In the genomic region with DNA sequence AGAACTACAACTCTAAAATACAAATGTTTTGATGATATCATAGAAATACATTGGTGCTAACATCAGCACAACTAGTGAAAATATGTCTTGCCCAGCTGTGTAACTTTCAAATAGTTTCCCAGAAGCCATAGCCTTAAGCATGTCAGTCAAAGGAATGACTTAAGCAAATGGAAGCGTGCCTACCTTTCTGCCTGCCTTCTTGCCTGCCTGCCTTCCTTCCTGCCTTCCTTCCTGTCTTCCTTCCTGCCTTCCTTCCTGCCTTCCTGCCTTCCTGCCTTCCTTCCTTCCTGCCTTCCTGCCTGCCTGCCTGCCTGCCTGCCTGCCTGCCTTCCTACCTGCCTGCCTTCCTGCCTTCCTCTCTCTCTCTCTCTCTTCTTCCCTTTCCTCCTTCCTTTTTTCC, we compare ENCODE assay signal across 16 cellular contexts.
DNase-seq lines count a peak whose midpoint lies in the region; ATAC-seq and TF ChIP-seq lines count a peak whose summit lies in the region.
"Had no signal": no experiment of that assay in that cellular context is flagged by ENCODE, and none has a peak within 500 bp of the region (broad histone marks: within the 10 kb centered on the region; RNA-seq: fewer than 3 reads in every experiment).

No MANE protein-coding gene starts in this region.

- DNase-seq in Caco-2, result no peak
- no peak for DNase-seq in WTC11 (ENCODE audit: low spot score)
- no peak for DNase-seq in mesothelial cell of epicardium (ENCODE audit: low spot score in 2 of 2, unreplicated experiment in 2 of 2)
- no peak for DNase-seq in progenitor cell of endocrine pancreas (ENCODE audit: low spot score, unreplicated experiment)
- no peak for DNase-seq in HuH-7 (ENCODE audit: low spot score)
- DNase-seq in DMS153 (lab: John Stamatoyannopoulos, UW), result no peak
- no peak for DNase-seq in activated T-helper 2 cell treated with anti-CD3 and anti-CD28 coated beads, Interferon-gamma antibody, Interleukin-2, Interleukin-4, amounts not matched to agents 10 μg/mL and 5 μg/mL and 100 μg/mL, durations not matched to agents 14 hours and 24 hours and 36 hours (ENCODE audit: low spot score)
- DNase-seq: CD8-positive, alpha-beta T cell; DMS 273 treated with DMSO at 0.1 percent for 48 hours; DMS79; HCEC 1CT; KG1 had no signal

- H3K4me1 Mint-ChIP-seq in Caco-2 (ENCODE audit: low read depth, unreplicated experiment) (peaks cover 47% of the 10 kb centered on the region), WTC11 (peaks cover 49% of the 10 kb centered on the region), mesothelial cell of epicardium (peaks cover 77% of the 10 kb centered on the region), progenitor cell of endocrine pancreas (ENCODE audit: low read depth) (peaks cover 39% of the 10 kb centered on the region)
- peaks cover 13% of the 10 kb centered on the region for H3K4me1 Mint-ChIP-seq in activated T-helper 2 cell treated with anti-CD3 and anti-CD28 coated beads, Interferon-gamma antibody, Interleukin-2, Interleukin-4, amounts not matched to agents 10 μg/mL and 5 μg/mL and 100 μg/mL, durations not matched to agents 14 hours and 24 hours and 36 hours (ENCODE audit: low read depth)

- POLR2A ChIA-PET in Caco-2 (lab: Charles Lee), result no interaction called here
- POLR2A ChIA-PET in WTC11 (lab: Charles Lee), result no interaction called here

- TF ChIP-seq CTCF in Caco-2 (IDR thresholded peaks at IDR 0.05; ENCODE audit: insufficient read depth in 1 of 2, low read depth in 1 of 2, low read length in 1 of 2, severe bottlenecking in 1 of 2, unreplicated experiment in 1 of 2) (no peak), WTC11 (IDR thresholded peaks at IDR 0.05) (no peak), mesothelial cell of epicardium (IDR thresholded peaks at IDR 0.05; ENCODE audit: unreplicated experiment) (no peak), progenitor cell of endocrine pancreas (IDR thresholded peaks at IDR 0.05; ENCODE audit: unreplicated experiment) (no peak)

- peaks cover 76% of the 10 kb centered on the region for H3K4me1 ChIP-seq in Caco-2

- no peaks in the 10 kb centered on the region for H3K27me3 ChIP-seq in Caco-2 (replicated peaks; ENCODE audit: control insufficient read depth, insufficient read depth, low read length)

- peak overlapping the region; percentile 4 for H3K4me3 Mint-ChIP-seq in Caco-2 (ENCODE audit: unreplicated experiment)
- H3K4me3 Mint-ChIP-seq in WTC11, result no peak overlapping the region
- no peak overlapping the region for H3K4me3 Mint-ChIP-seq in mesothelial cell of epicardium
- H3K4me3 Mint-ChIP-seq in progenitor cell of endocrine pancreas (ENCODE audit: low read depth), result no peak overlapping the region
- H3K4me3 Mint-ChIP-seq in activated T-helper 2 cell treated with anti-CD3 and anti-CD28 coated beads, Interferon-gamma antibody, Interleukin-2, Interleukin-4, amounts not matched to agents 10 μg/mL and 5 μg/mL and 100 μg/mL, durations not matched to agents 14 hours and 24 hours and 36 hours (ENCODE audit: low read depth), result no peak overlapping the region
- H3K4me3 Mint-ChIP-seq: CD14-positive monocyte; CD8-positive, alpha-beta T cell; IgD-negative memory B cell had no signal

- no peak overlapping the region for H3K4me3 ChIP-seq in Caco-2 (ENCODE audit: low read depth, low read length)
- H3K4me3 ChIP-seq: GM12878 had no signal

- no TSS peak for BruUV-seq in Caco-2 (replicated peaks; lab: Mats Ljungman, UMichigan)

- H3K9me3 Mint-ChIP-seq in Caco-2 (ENCODE audit: unreplicated experiment), result peaks cover 9% of the 10 kb centered on the region
- H3K9me3 Mint-ChIP-seq in WTC11, result no peaks in the 10 kb centered on the region
- no peaks in the 10 kb centered on the region for H3K9me3 Mint-ChIP-seq in mesothelial cell of epicardium
- no peaks in the 10 kb centered on the region for H3K9me3 Mint-ChIP-seq in progenitor cell of endocrine pancreas (ENCODE audit: low read depth)
- peaks cover 10% of the 10 kb centered on the region for H3K9me3 Mint-ChIP-seq in activated T-helper 2 cell treated with anti-CD3 and anti-CD28 coated beads, Interferon-gamma antibody, Interleukin-2, Interleukin-4, amounts not matched to agents 10 μg/mL and 5 μg/mL and 100 μg/mL, durations not matched to agents 14 hours and 24 hours and 36 hours

- H3K9me3 ChIP-seq in Caco-2, result peaks cover 2% of the 10 kb centered on the region; the same call in 1 of the 2 replicates

- H3K27ac Mint-ChIP-seq in Caco-2 (ENCODE audit: unreplicated experiment) (peak overlapping the region; percentile 73), WTC11 (no peak overlapping the region), mesothelial cell of epicardium (peak overlapping the region; percentile 84), progenitor cell of endocrine pancreas (peak overlapping the region; percentile 70)
- H3K27ac Mint-ChIP-seq in activated T-helper 2 cell treated with anti-CD3 and anti-CD28 coated beads, Interferon-gamma antibody, Interleukin-2, Interleukin-4, amounts not matched to agents 10 μg/mL and 5 μg/mL and 100 μg/mL, durations not matched to agents 14 hours and 24 hours and 36 hours, result no peak overlapping the region
- H3K27ac Mint-ChIP-seq: CD8-positive, alpha-beta T cell; IgD-negative memory B cell had no signal

- no peak for ATAC-seq in WTC11
- ATAC-seq in GM21381 (IDR thresholded peaks at IDR 0.05; ENCODE audit: unreplicated experiment), result no peak
- ATAC-seq: CD8-positive, alpha-beta T cell had no signal

- CTCF ChIA-PET in Caco-2 (lab: Charles Lee), result interaction anchor here (1.1 kb wide), 1 partner anchor 44 kb away, joined by 3 read pairs; no protein-coding TSS in a partner anchor
- CTCF ChIA-PET in WTC11 (lab: Charles Lee), result interaction anchor here (1.0 to 1.5 kb wide), 4 partner anchors 10 to 124 kb away, joined by 3 to 5 read pairs (median 4); no protein-coding TSS in a partner anchor

- no peaks in the 10 kb centered on the region for H3K36me3 ChIP-seq in Caco-2 (ENCODE audit: control insufficient read depth, insufficient read depth, low read length)

- intact Hi-C loops in Caco-2 (cut with micrococcal nuclease; ENCODE audit: unreplicated experiment), result loop anchor here (5.0 kb wide), 3 partner anchors 36 to 146 kb away; a partner anchor contains a TSS
- intact Hi-C loops in activated T-helper 2 cell treated with anti-CD3 and anti-CD28 coated beads, Interferon-gamma antibody, Interleukin-2, Interleukin-4, amounts not matched to agents 10 μg/mL and 5 μg/mL and 100 μg/mL, durations not matched to agents 14 hours and 24 hours and 36 hours (cut with micrococcal nuclease), result no loop called here

- H3K36me3 Mint-ChIP-seq in Caco-2 (ENCODE audit: insufficient read depth, unreplicated experiment), result peaks cover 30% of the 10 kb centered on the region
- H3K36me3 Mint-ChIP-seq in WTC11, result peaks cover 5% of the 10 kb centered on the region; the same call in 1 of the 2 replicates
- peaks cover 5% of the 10 kb centered on the region for H3K36me3 Mint-ChIP-seq in mesothelial cell of epicardium
- H3K36me3 Mint-ChIP-seq in progenitor cell of endocrine pancreas (ENCODE audit: insufficient read depth), result peaks cover 6% of the 10 kb centered on the region
- no peaks in the 10 kb centered on the region for H3K36me3 Mint-ChIP-seq in activated T-helper 2 cell treated with anti-CD3 and anti-CD28 coated beads, Interferon-gamma antibody, Interleukin-2, Interleukin-4, amounts not matched to agents 10 μg/mL and 5 μg/mL and 100 μg/mL, durations not matched to agents 14 hours and 24 hours and 36 hours (ENCODE audit: low read depth)
- H3K36me3 Mint-ChIP-seq: CD14-positive monocyte; CD8-positive, alpha-beta T cell; IgD-negative memory B cell had no signal

- H3K27me3 Mint-ChIP-seq in Caco-2 (ENCODE audit: insufficient read depth, unreplicated experiment) (no peaks in the 10 kb centered on the region), WTC11 (ENCODE audit: low read depth) (no peaks in the 10 kb centered on the region), mesothelial cell of epicardium (ENCODE audit: low read depth) (no peaks in the 10 kb centered on the region), progenitor cell of endocrine pancreas (no peaks in the 10 kb centered on the region)
- no peaks in the 10 kb centered on the region for H3K27me3 Mint-ChIP-seq in activated T-helper 2 cell treated with anti-CD3 and anti-CD28 coated beads, Interferon-gamma antibody, Interleukin-2, Interleukin-4, amounts not matched to agents 10 μg/mL and 5 μg/mL and 100 μg/mL, durations not matched to agents 14 hours and 24 hours and 36 hours (ENCODE audit: low read depth)

TF ChIP-seq in WTC11, 78 proteins besides CTCF, POLR2A, EP300 and RAD21 (continues in another document):
- TF ChIP-seq IRF2 (CRISPR knock-in tag; IDR thresholded peaks at IDR 0.05; ENCODE audit: borderline replicate concordance, low read depth), result no peak
- peak; percentile 89 for TF ChIP-seq ETV6 (CRISPR knock-in tag; IDR thresholded peaks at IDR 0.05)
- TF ChIP-seq, protein P1, sequence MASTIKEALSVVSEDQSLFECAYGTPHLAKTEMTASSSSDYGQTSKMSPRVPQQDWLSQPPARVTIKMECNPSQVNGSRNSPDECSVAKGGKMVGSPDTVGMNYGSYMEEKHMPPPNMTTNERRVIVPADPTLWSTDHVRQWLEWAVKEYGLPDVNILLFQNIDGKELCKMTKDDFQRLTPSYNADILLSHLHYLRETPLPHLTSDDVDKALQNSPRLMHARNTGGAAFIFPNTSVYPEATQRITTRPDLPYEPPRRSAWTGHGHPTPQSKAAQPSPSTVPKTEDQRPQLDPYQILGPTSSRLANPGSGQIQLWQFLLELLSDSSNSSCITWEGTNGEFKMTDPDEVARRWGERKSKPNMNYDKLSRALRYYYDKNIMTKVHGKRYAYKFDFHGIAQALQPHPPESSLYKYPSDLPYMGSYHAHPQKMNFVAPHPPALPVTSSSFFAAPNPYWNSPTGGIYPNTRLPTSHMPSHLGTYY (CRISPR knock-in tag; IDR thresholded peaks at IDR 0.05), result no peak
- TF ChIP-seq ZNF263 (CRISPR knock-in tag; IDR thresholded peaks at IDR 0.05; ENCODE audit: low read depth), result no peak

Comparison
In these comparisons a context has a peak if more than half of its experiments do, and no peak if none do; other contexts are left out.
1. H3K27ac Mint-ChIP-seq: peak in Caco-2 (single experiment), mesothelial cell of epicardium (single experiment) and progenitor cell of endocrine pancreas (single experiment); none in WTC11 (single experiment) and activated T-helper 2 cell treated with anti-CD3 and anti-CD28 coated beads, Interferon-gamma antibody, Interleukin-2, Interleukin-4, amounts not matched to agents 10 μg/mL and 5 μg/mL and 100 μg/mL, durations not matched to agents 14 hours and 24 hours and 36 hours (single experiment).